Comparison of ENCODE assay signal across 18 cellular contexts in the genomic region with DNA sequence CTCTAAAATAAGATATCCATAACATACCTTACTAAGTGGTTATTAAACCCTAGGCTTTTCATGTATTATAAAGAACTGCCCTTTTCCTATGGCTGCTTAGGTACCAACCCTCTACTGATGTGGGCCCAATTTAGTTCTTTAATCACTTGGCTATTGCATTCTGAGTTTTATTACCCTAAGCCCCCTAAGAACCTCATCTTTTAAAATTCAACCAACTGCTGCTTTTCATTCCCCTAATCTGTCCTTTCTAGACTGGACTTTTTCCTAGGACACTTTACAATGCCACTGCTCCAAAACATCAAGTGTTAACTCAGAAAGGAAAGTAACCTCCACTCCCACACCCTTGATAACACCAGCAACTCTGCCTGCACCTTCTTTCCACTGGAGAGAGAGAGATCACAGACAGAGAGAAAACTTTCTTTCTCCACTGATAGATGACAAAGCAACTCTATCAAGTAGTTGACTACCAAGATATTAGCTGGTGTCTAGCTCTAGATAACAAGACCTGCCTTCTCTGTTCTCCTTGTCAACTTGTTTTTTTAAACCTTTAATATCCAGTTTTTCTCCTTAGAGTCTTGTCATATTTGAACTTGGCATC. TPM values are rescaled to one million over a fixed set of nuclear protein-coding genes. Genes with fewer than 3 reads are reported as not detected.
DNase-seq lines count a peak whose midpoint lies in the region; ATAC-seq, FAIRE-seq and TF ChIP-seq lines count a peak whose summit lies in the region.
"Had no signal": no experiment of that assay in that cellular context is flagged by ENCODE, and none has a peak within 500 bp of the region (broad histone marks: within the 10 kb centered on the region; RNA-seq: fewer than 3 reads in every experiment).

No MANE protein-coding gene starts in this region.

- peaks cover 30% of the 10 kb centered on the region for H3K4me1 Mint-ChIP-seq in activated naive CD8-positive, alpha-beta T cell treated with anti-CD3 and anti-CD28 coated beads, Interleukin-2, amount 50 U/mL, for 24 hours
- peaks cover 18% of the 10 kb centered on the region for H3K4me1 Mint-ChIP-seq in activated naive CD8-positive, alpha-beta T cell treated with anti-CD3 and anti-CD28 coated beads for 36 hours
- H3K4me1 Mint-ChIP-seq in stimulated activated naive CD8-positive, alpha-beta T cell treated with anti-CD3 and anti-CD28 coated beads, Interleukin-15, amount 100 ng/mL, for 72 hours, result peaks cover 20% of the 10 kb centered on the region
- H3K4me1 Mint-ChIP-seq: neural progenitor cell had no signal

- H4K20me1 ChIP-seq in IMR-90 (ENCODE audit: insufficient read depth, low read length), result peaks cover 89% of the 10 kb centered on the region
- H4K20me1 ChIP-seq in K562 (replicated peaks; ENCODE audit: control insufficient read depth, insufficient read depth, low read length), result no peaks in the 10 kb centered on the region

- peak overlapping the region; percentile 70 for H3K4me2 ChIP-seq in IMR-90 (ENCODE audit: low read depth, low read length)
- peak overlapping the region; percentile 27; the same call in 1 of the 2 replicates for H3K4me2 ChIP-seq in K562 (ENCODE audit: insufficient read depth, low read length)
- H3K4me2 ChIP-seq: neural progenitor cell had no signal

- peak overlapping the region in 1 of 2 experiments; percentile 28; a peak in 2 of 4 replicates for H4K8ac ChIP-seq in IMR-90 (ENCODE audit: low read depth in 2 of 2, low read length in 2 of 2)

- no peak overlapping the region for H4K5ac ChIP-seq in IMR-90 (ENCODE audit: low read depth, low read length)

- POLR2A ChIA-PET in IMR-90 (lab: Charles Lee; ENCODE audit: unreplicated experiment), result no interaction called here
- POLR2A ChIA-PET in K562 (lab: Yijun Ruan, JAX), result interaction anchor here (0.6 to 2.5 kb wide), 5 partner anchors 10 to 306 kb away, joined by 3 to 12 read pairs (median 3); no protein-coding TSS in a partner anchor

- no peak for TF ChIP-seq CTCF in IMR-90 (conservative IDR thresholded peaks at IDR 0.05; ENCODE audit: low read depth, low read length)
- no peak for TF ChIP-seq CTCF in K562 (IDR thresholded peaks at IDR 0.05 in 2 of 3, conservative IDR thresholded peaks at IDR 0.05 in 1 of 3; ENCODE audit: insufficient read depth in 2 of 3, low read depth in 1 of 3, low read length in 3 of 3)

- intact Hi-C loops in IMR-90 (cut with micrococcal nuclease) (no loop called here), K562 (cut with micrococcal nuclease) (loop anchor here (2.0 to 10.0 kb wide), 2 partner anchors 26 to 210 kb away; a partner anchor contains a TSS)

- no peak overlapping the region for H3K56ac ChIP-seq in IMR-90 (ENCODE audit: extremely low read depth, insufficient read depth, low read length)

- no peak overlapping the region for H2AK5ac ChIP-seq in IMR-90 (ENCODE audit: low read depth, low read length)

- peak overlapping the region; percentile 44; the same call in 1 of the 2 replicates for H3K18ac ChIP-seq in IMR-90 (ENCODE audit: low read depth, low read length)

- peak overlapping the region; percentile 56 for H2BK5ac ChIP-seq in IMR-90 (ENCODE audit: low read depth, low read length, poor library complexity, severe bottlenecking)

- peak; percentile 95 for FAIRE-seq in K562 (lab: Jason Lieb, UNC)
- FAIRE-seq: GM12892, RCC 7860 had no signal

- peaks cover 58% of the 10 kb centered on the region for H3K79me2 ChIP-seq in K562 (ENCODE audit: control insufficient read depth, insufficient read depth, low read length)

- in situ Hi-C loops in IMR-90 (cut with MboI; ENCODE audit: low sequenced_read_pairs), result no loop called here
- in situ Hi-C loops in K562 (cut with MboI), result no loop called here

- H3K27ac ChIP-seq in IMR-90 (ENCODE audit: insufficient read depth, low read length) (no peak overlapping the region; the same call in 1 of the 2 replicates), K562 (ENCODE audit: extremely low read depth, low read depth, low read length) (peak overlapping the region; percentile 55)
- H3K27ac ChIP-seq: brain microvascular endothelial cell, neural progenitor cell, WERI-Rb-1 had no signal

- H3K9ac ChIP-seq in IMR-90 (ENCODE audit: low read depth, low read length) (no peak overlapping the region), K562 (ENCODE audit: insufficient read depth in 1 of 2, low read depth in 2 of 2, low read length in 2 of 2) (peak overlapping the region in 1 of 2 experiments; percentile 42; a peak in 2 of 4 replicates)
- H3K9ac ChIP-seq: neural progenitor cell had no signal

- TF ChIP-seq EP300 in K562 (IDR thresholded peaks at IDR 0.05; ENCODE audit: low read length), result peak; percentile 97

- no peak overlapping the region for H3K27ac Mint-ChIP-seq in activated naive CD8-positive, alpha-beta T cell treated with anti-CD3 and anti-CD28 coated beads, Interleukin-2, amount 50 U/mL, for 24 hours
- no peak overlapping the region for H3K27ac Mint-ChIP-seq in activated naive CD8-positive, alpha-beta T cell treated with anti-CD3 and anti-CD28 coated beads for 36 hours
- no peak overlapping the region for H3K27ac Mint-ChIP-seq in stimulated activated naive CD8-positive, alpha-beta T cell treated with anti-CD3 and anti-CD28 coated beads, Interleukin-15, amount 100 ng/mL, for 72 hours
- H3K27ac Mint-ChIP-seq: neural progenitor cell had no signal

- H2AK9ac ChIP-seq in IMR-90 (replicated peaks; ENCODE audit: low read depth, low read length, poor library complexity), result no peak overlapping the region

- no peak overlapping the region for H2BK15ac ChIP-seq in IMR-90 (ENCODE audit: low read depth, low read length)

- H2AFZ ChIP-seq in IMR-90 (replicated peaks; ENCODE audit: low read length, poor library complexity), result no peak overlapping the region
- no peak overlapping the region for H2AFZ ChIP-seq in K562 (ENCODE audit: low read depth, low read length)
- H2AFZ ChIP-seq: neural progenitor cell had no signal

- no peak overlapping the region for H2BK120ac ChIP-seq in IMR-90 (ENCODE audit: low read depth, low read length)

- dilution Hi-C loops in IMR-90 (cut with HindIII; ENCODE audit: low sequenced_read_pairs, unreplicated experiment), result no loop called here

- H3K4me3 Mint-ChIP-seq in activated naive CD8-positive, alpha-beta T cell treated with anti-CD3 and anti-CD28 coated beads, Interleukin-2, amount 50 U/mL, for 24 hours, result no peak overlapping the region
- no peak overlapping the region for H3K4me3 Mint-ChIP-seq in activated naive CD8-positive, alpha-beta T cell treated with anti-CD3 and anti-CD28 coated beads for 36 hours
- no peak overlapping the region for H3K4me3 Mint-ChIP-seq in stimulated activated naive CD8-positive, alpha-beta T cell treated with anti-CD3 and anti-CD28 coated beads, Interleukin-15, amount 100 ng/mL, for 72 hours
- H3K4me3 Mint-ChIP-seq: neural progenitor cell had no signal

- DNase-seq in activated naive CD8-positive, alpha-beta T cell treated with anti-CD3 and anti-CD28 coated beads, Interleukin-2, amount 50 U/mL, for 24 hours, result no peak
- DNase-seq in activated naive CD8-positive, alpha-beta T cell treated with anti-CD3 and anti-CD28 coated beads for 36 hours, result no peak
- DNase-seq in IMR-90, result no peak
- DNase-seq in K562 (ENCODE audit: extremely low read depth in 1 of 4, low spot score in 3 of 4), result peak; percentile 59 to 88 (median 68)
- no peak for DNase-seq in stimulated activated naive CD8-positive, alpha-beta T cell treated with anti-CD3 and anti-CD28 coated beads, Interleukin-15, amount 100 ng/mL, for 72 hours
- DNase-seq in nucleus accumbens (lab: John Stamatoyannopoulos, UW), result no peak
- no peak for DNase-seq in OCI-M2 (lab: John Stamatoyannopoulos, UW; ENCODE audit: unreplicated experiment)
- DNase-seq: activated naive CD4-positive, alpha-beta T cell treated with anti-CD3 and anti-CD28 coated beads, Interleukin-2, amount 50 U/mL, for 16 hours; brain microvascular endothelial cell; NCI-H2029 treated with DMSO at 0.1 percent for 48 hours; NCI-H526; retina; WERI-Rb-1 had no signal

- CTCF ChIA-PET in IMR-90 (lab: Yijun Ruan, JAX) (no interaction called here), K562 (lab: Yijun Ruan, JAX; ENCODE audit: low intra/inter-chr PET ratio) (no interaction called here)

- peaks cover 0 to 66% of the 10 kb centered on the region in 2 experiments; a peak in 2 of 4 replicates for H3K79me1 ChIP-seq in IMR-90 (ENCODE audit: low read depth in 1 of 2, low read length in 2 of 2)

- H3K27me3 Mint-ChIP-seq in activated naive CD8-positive, alpha-beta T cell treated with anti-CD3 and anti-CD28 coated beads, Interleukin-2, amount 50 U/mL, for 24 hours, result no peaks in the 10 kb centered on the region
- no peaks in the 10 kb centered on the region for H3K27me3 Mint-ChIP-seq in activated naive CD8-positive, alpha-beta T cell treated with anti-CD3 and anti-CD28 coated beads for 36 hours
- no peaks in the 10 kb centered on the region for H3K27me3 Mint-ChIP-seq in stimulated activated naive CD8-positive, alpha-beta T cell treated with anti-CD3 and anti-CD28 coated beads, Interleukin-15, amount 100 ng/mL, for 72 hours

- no peak overlapping the region; the same call in 1 of the 2 replicates for H2BK20ac ChIP-seq in IMR-90 (ENCODE audit: low read depth, low read length)

- H3K4me3 ChIP-seq in IMR-90 (ENCODE audit: insufficient read depth, low read depth, low read length) (no peak overlapping the region), K562 (no peak overlapping the region)
- H3K4me3 ChIP-seq: HAP-1, neural progenitor cell had no signal

- TF ChIP-seq RAD21 in IMR-90 (IDR thresholded peaks at IDR 0.05; ENCODE audit: low read length) (no peak), K562 (CRISPR knock-in tag; conservative IDR thresholded peaks at IDR 0.05 in 1 of 2, IDR thresholded peaks at IDR 0.05 in 1 of 2) (peak; percentile 17 to 31; a peak in 2 of 4 replicates)

- no peak for TF ChIP-seq POLR2A in IMR-90 (IDR thresholded peaks at IDR 0.05; ENCODE audit: low read depth, low read length)
- no peak for TF ChIP-seq POLR2A in K562 (conservative IDR thresholded peaks at IDR 0.05)

- H3K14ac ChIP-seq in IMR-90 (replicated peaks; ENCODE audit: low read depth, low read length), result peak overlapping the region; percentile 43; the same call in 1 of the 2 replicates

- no peaks in the 10 kb centered on the region for H3K27me3 ChIP-seq in IMR-90 (ENCODE audit: control insufficient read depth, insufficient read depth, low read length)
- H3K27me3 ChIP-seq in K562 (ENCODE audit: control insufficient read depth in 2 of 2, insufficient read depth in 2 of 2, low read length in 2 of 2), result no peaks in the 10 kb centered on the region
- H3K27me3 ChIP-seq: brain microvascular endothelial cell, neural progenitor cell had no signal

- peaks cover 38% of the 10 kb centered on the region for H3K36me3 Mint-ChIP-seq in activated naive CD8-positive, alpha-beta T cell treated with anti-CD3 and anti-CD28 coated beads, Interleukin-2, amount 50 U/mL, for 24 hours (ENCODE audit: low read depth)
- H3K36me3 Mint-ChIP-seq in activated naive CD8-positive, alpha-beta T cell treated with anti-CD3 and anti-CD28 coated beads for 36 hours, result peaks cover 14% of the 10 kb centered on the region

- H3K9me3 Mint-ChIP-seq in activated naive CD8-positive, alpha-beta T cell treated with anti-CD3 and anti-CD28 coated beads, Interleukin-2, amount 50 U/mL, for 24 hours, result no peaks in the 10 kb centered on the region
- H3K9me3 Mint-ChIP-seq in activated naive CD8-positive, alpha-beta T cell treated with anti-CD3 and anti-CD28 coated beads for 36 hours, result no peaks in the 10 kb centered on the region
- H3K9me3 Mint-ChIP-seq in stimulated activated naive CD8-positive, alpha-beta T cell treated with anti-CD3 and anti-CD28 coated beads, Interleukin-15, amount 100 ng/mL, for 72 hours, result no peaks in the 10 kb centered on the region
- H3K9me3 Mint-ChIP-seq: neural progenitor cell had no signal

- peak overlapping the region; percentile 48 for H3K23ac ChIP-seq in IMR-90 (ENCODE audit: low read depth, low read length)

- ATAC-seq in activated naive CD8-positive, alpha-beta T cell treated with anti-CD3 and anti-CD28 coated beads, Interleukin-2, amount 50 U/mL, for 24 hours, result peak; percentile 59
- ATAC-seq in IMR-90 (ENCODE audit: low read depth), result no peak
- ATAC-seq in K562, result peak; percentile 81
- peak; percentile 37 for ATAC-seq in stimulated activated naive CD8-positive, alpha-beta T cell treated with anti-CD3 and anti-CD28 coated beads, Interleukin-15, amount 100 ng/mL, for 72 hours
- no peak for ATAC-seq in GM18909 (IDR thresholded peaks at IDR 0.05; ENCODE audit: poor library complexity, unreplicated experiment)

- no peak overlapping the region for H3K4ac ChIP-seq in IMR-90 (ENCODE audit: low read depth, low read length)

- H3K9me1 ChIP-seq in IMR-90 (ENCODE audit: insufficient read depth, low read length) (peaks cover 11% of the 10 kb centered on the region; the same call in 1 of the 2 replicates), K562 (ENCODE audit: control insufficient read depth, insufficient read depth, low read length) (no peaks in the 10 kb centered on the region)

- peaks cover 35% of the 10 kb centered on the region for H3K36me3 ChIP-seq in IMR-90 (ENCODE audit: control insufficient read depth, insufficient read depth, low read length)
- no peaks in the 10 kb centered on the region; the same call in 1 of the 3 replicates for H3K36me3 ChIP-seq in K562 (ENCODE audit: control insufficient read depth, insufficient read depth, low read length)
- H3K36me3 ChIP-seq: brain microvascular endothelial cell, HAP-1, neural progenitor cell, WERI-Rb-1 had no signal

- no peak overlapping the region for H4K91ac ChIP-seq in IMR-90 (ENCODE audit: insufficient read depth, low read depth, low read length)

- peaks cover 23% of the 10 kb centered on the region for H3K4me1 ChIP-seq in IMR-90 (ENCODE audit: control insufficient read depth, insufficient read depth, low read length)
- peaks cover 5 to 73% of the 10 kb centered on the region in 2 experiments; a peak in 4 of 5 replicates for H3K4me1 ChIP-seq in K562 (replicated peaks in 1 of 2; ENCODE audit: control insufficient read depth in 2 of 2, insufficient read depth in 2 of 2, low read length in 2 of 2)

- BruUV-seq in IMR-90 (replicated peaks; lab: Mats Ljungman, UMichigan), result no TSS peak
- no TSS peak for BruUV-seq in K562 (replicated peaks; lab: Mats Ljungman, UMichigan)

- H3K9me3 ChIP-seq in IMR-90 (ENCODE audit: control insufficient read depth, insufficient read depth, low read length) (no peaks in the 10 kb centered on the region), K562 (replicated peaks; ENCODE audit: control insufficient read depth, insufficient read depth, low read depth, low read length) (no peaks in the 10 kb centered on the region)
- H3K9me3 ChIP-seq: HAP-1 had no signal

RNA-seq across cellular contexts. Expression of a gene that starts 27.3 kb away (rescaled TPM):
- 10 to 100 TPM; 41.9 to 45.6 TPM for total RNA-seq in activated naive CD8-positive, alpha-beta T cell treated with anti-CD3 and anti-CD28 coated beads for 36 hours
- 92.5 and 137 TPM in 2 replicates for total RNA-seq in IMR-90 (2012; rRNA removed)
- polyA plus RNA-seq in IMR-90 (2012; rRNA removed), result 52.4 and 61.4 TPM in 2 replicates
- 16.4 and 21.9 TPM in 2 replicates for polyA plus RNA-seq in IMR-90 (2012; cell fraction: cytosol; rRNA removed)
- polyA plus RNA-seq in IMR-90 (2012; cell fraction: nucleus; rRNA removed; ENCODE audit: low replicate concordance), result 23.4 and 161 TPM in 2 replicates
- 31.2 and 65.3 TPM in 2 replicates for total RNA-seq in K562 (2011; cell fraction: chromatin; rRNA removed; ENCODE audit: low replicate concordance)
- 11.2 and 15.0 TPM in 2 replicates for total RNA-seq in K562 (2011; cell fraction: nucleolus; rRNA removed)
- 29.9 and 45.8 TPM in 2 replicates for total RNA-seq in K562 (2011; cell fraction: nucleoplasm; rRNA removed)
- 14.0 and 18.3 TPM in 2 replicates for total RNA-seq in K562 (2014; rRNA removed)
- total RNA-seq in K562 (2014; rRNA removed; fragmentation: Illumina TruSeq; extraction: Trizol), result 14.7 and 17.1 TPM in 2 replicates
- 10.1 and 12.5 TPM in 2 replicates for total RNA-seq in K562 (2015; rRNA removed; fragmentation: Illumina TruSeq; extraction: Trizol)
- total RNA-seq in K562 (2021), result 16.2 and 23.1 TPM in 2 replicates
- polyA plus RNA-seq in K562 (2011; rRNA removed), result 11.1 and 16.3 TPM in 2 replicates
- 4.0 and 4.7 TPM in 2 replicates for polyA plus RNA-seq in K562 (2011; cell fraction: cytosol; rRNA removed)
- polyA plus RNA-seq in K562 (2011; cell fraction: nucleus; rRNA removed), result 13.8 and 14.7 TPM in 2 replicates
- polyA plus RNA-seq in K562 (2012), result 8.3 and 11.9 TPM in 2 replicates
- 11.4 and 14.5 TPM in 2 replicates for polyA plus RNA-seq in K562 (2014; fragmentation: Illumina TruSeq; extraction: Trizol)
- polyA plus RNA-seq in K562 (2014; fragmentation: Nextera tagmentation; extraction: Ambion mirVana), result 1 to 10 TPM; 4.3 to 6.8 TPM
- polyA plus RNA-seq in K562 (2014; rRNA removed), result 9.0 and 14.6 TPM in 2 replicates
- 21.9 and 28.0 TPM in 2 replicates for polyA minus RNA-seq in K562 (2011; rRNA and poly(A)+ RNA removed)
- polyA minus RNA-seq in K562 (2011; cell fraction: cytosol; rRNA and poly(A)+ RNA removed), result 4.8 and 11.7 TPM in 2 replicates
- polyA minus RNA-seq in K562 (2011; cell fraction: nucleus; rRNA and poly(A)+ RNA removed), result 21.4 and 33.0 TPM in 2 replicates

Comparison
In these comparisons a context has a peak if more than half of its experiments do, and no peak if none do; other contexts are left out.
1. ATAC-seq: peak in activated naive CD8-positive, alpha-beta T cell treated with anti-CD3 and anti-CD28 coated beads, Interleukin-2, amount 50 U/mL, for 24 hours (single experiment), K562 (single experiment) and stimulated activated naive CD8-positive, alpha-beta T cell treated with anti-CD3 and anti-CD28 coated beads, Interleukin-15, amount 100 ng/mL, for 72 hours (single experiment); none in IMR-90 (single experiment) and GM18909 (single experiment).
2. DNase-seq: peak in K562 (4 of 4); none in activated naive CD8-positive, alpha-beta T cell treated with anti-CD3 and anti-CD28 coated beads, Interleukin-2, amount 50 U/mL, for 24 hours (single experiment), activated naive CD8-positive, alpha-beta T cell treated with anti-CD3 and anti-CD28 coated beads for 36 hours (single experiment), IMR-90 (single experiment), stimulated activated naive CD8-positive, alpha-beta T cell treated with anti-CD3 and anti-CD28 coated beads, Interleukin-15, amount 100 ng/mL, for 72 hours (0 of 2), nucleus accumbens (0 of 56) and OCI-M2 (single experiment).